ENCODE assay signal across 1 cellular context in genomic region chr3:149542375-149543312, GRCh38.
TF ChIP-seq lines count a peak whose summit lies in the region.

No MANE protein-coding gene starts in this region.

TF ChIP-seq in SK-N-SH treated with all-trans-retinoic acid at 6 μM for 48 hours, 23 proteins besides CTCF, POLR2A, EP300 and RAD21:
- TF ChIP-seq CREB5 (CRISPR knock-in tag; IDR thresholded peaks at IDR 0.05; ENCODE audit: low read depth) (peak; percentile 65; the same call in 1 of the 2 replicates), ESRRG (CRISPR knock-in tag; IDR thresholded peaks at IDR 0.05) (no peak), ISL1 (CRISPR knock-in tag; IDR thresholded peaks at IDR 0.05) (peak; percentile 96), CSDC2 (CRISPR knock-in tag; IDR thresholded peaks at IDR 0.05) (peak; percentile 85; the same call in 1 of the 2 replicates), ZFP30 (CRISPR knock-in tag; IDR thresholded peaks at IDR 0.05) (peak; percentile 27; the same call in 1 of the 2 replicates), ARNTL (CRISPR knock-in tag; IDR thresholded peaks at IDR 0.05; ENCODE audit: borderline replicate concordance, low read depth) (no peak), ZNF70 (CRISPR knock-in tag; IDR thresholded peaks at IDR 0.05) (no peak), ZFP3 (CRISPR knock-in tag; IDR thresholded peaks at IDR 0.05) (peak; percentile 85), PPARA (CRISPR knock-in tag; IDR thresholded peaks at IDR 0.05; ENCODE audit: borderline replicate concordance) (no peak), SNAI2 (CRISPR knock-in tag; IDR thresholded peaks at IDR 0.05) (peak; percentile 64; the same call in 1 of the 2 replicates), TSHZ2 (CRISPR knock-in tag; IDR thresholded peaks at IDR 0.05) (peak; percentile 24; the same call in 1 of the 2 replicates), OSR1 (CRISPR knock-in tag; IDR thresholded peaks at IDR 0.05) (no peak), ZNF565 (CRISPR knock-in tag; conservative IDR thresholded peaks at IDR 0.05; ENCODE audit: low read depth) (no peak), GLIS3 (CRISPR knock-in tag; IDR thresholded peaks at IDR 0.05) (peak; percentile 83), RARB (CRISPR knock-in tag; IDR thresholded peaks at IDR 0.05) (no peak), ZNF8 (CRISPR knock-in tag; IDR thresholded peaks at IDR 0.05) (no peak), TCF4 (CRISPR knock-in tag; IDR thresholded peaks at IDR 0.05; ENCODE audit: borderline replicate concordance) (0 out of 2 replicates have a peak, but pooled peaks have one; percentile 27), PATZ1 (CRISPR knock-in tag; IDR thresholded peaks at IDR 0.05; ENCODE audit: borderline replicate concordance) (peak; percentile 84; the same call in 1 of the 2 replicates), BACH2 (CRISPR knock-in tag; IDR thresholded peaks at IDR 0.05; ENCODE audit: borderline replicate concordance) (no peak)
